21 cellular contexts compared by ENCODE assay signal in the genomic region with DNA sequence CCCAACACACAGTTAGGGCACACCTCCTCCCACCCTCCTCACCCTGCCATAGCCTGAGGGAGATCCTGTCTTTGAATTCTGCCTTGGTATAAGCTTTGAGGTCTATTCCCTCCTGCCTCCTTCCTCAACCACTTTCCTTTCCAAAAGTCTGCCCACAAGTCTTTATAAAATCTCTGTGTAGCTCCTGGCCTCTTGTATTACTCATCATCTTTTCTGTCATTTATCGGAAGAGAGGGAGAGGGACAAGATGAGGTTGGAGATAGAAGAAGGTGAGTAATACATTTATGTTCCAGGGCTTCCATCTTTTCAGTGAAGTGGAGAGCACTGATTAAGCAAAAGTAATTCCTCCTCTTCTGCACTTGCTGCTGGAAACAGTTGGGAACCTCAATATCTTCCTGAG. TPM values are rescaled to one million over a fixed set of nuclear protein-coding genes. Genes with fewer than 3 reads are reported as not detected.
DNase-seq lines count a peak whose midpoint lies in the region; ATAC-seq and TF ChIP-seq lines count a peak whose summit lies in the region.
"Had no signal": no experiment of that assay in that cellular context is flagged by ENCODE, and none has a peak within 500 bp of the region (broad histone marks: within the 10 kb centered on the region; RNA-seq: fewer than 3 reads in every experiment).

No MANE protein-coding gene starts in this region.

- peaks cover 0 to 11% of the 10 kb centered on the region in 2 donors for H3K4me1 ChIP-seq in esophagus (ENCODE audit: control insufficient read depth in 2 of 2, insufficient read depth in 2 of 2, low read length in 1 of 2)
- H3K4me1 ChIP-seq: BLaER1, heart right ventricle had no signal

- H3K27ac ChIP-seq in esophagus (ENCODE audit: low read depth in 2 of 2, low read length in 1 of 2) (peak overlapping the region; percentile 74 to 81), skin epidermis (peak overlapping the region in 16 of 21 experiments; percentile 12 to 84 (median 67))
- H3K27ac ChIP-seq: BLaER1, dorsolateral prefrontal cortex, neutrophil had no signal

- ATAC-seq in esophagus mucosa (no peak), sciatic nerve (no peak)
- ATAC-seq: activated CD8-positive, alpha-beta T cell treated with anti-CD3 and anti-CD28 coated beads, Interleukin-2, amount 10 ng/mL, durations not matched to agents 7 days and 5 days; stimulated activated naive CD8-positive, alpha-beta T cell treated with anti-CD3 and anti-CD28 coated beads, Interleukin-15, Interleukin-2, amounts not matched to agents 100 U/mL and 50 U/mL, for 24 hours had no signal

- H3K27me3 ChIP-seq in esophagus (ENCODE audit: control insufficient read depth in 1 of 2, insufficient read depth in 2 of 2, low read length in 2 of 2) = no peaks in the 10 kb centered on the region
- H3K27me3 ChIP-seq: BLaER1 had no signal

- DNase-seq in EH (ENCODE audit: low read depth) (peak; percentile 15), RPMI7951 (ENCODE audit: low read depth) (peak; percentile 61), foreskin fibroblast (no peak), SK-N-DZ (ENCODE audit: low spot score) (no peak), sciatic nerve (ENCODE audit: low spot score) (no peak)
- DNase-seq: activated CD8-positive, alpha-beta T cell treated with anti-CD3 and anti-CD28 coated beads, Interleukin-2, amount 10 ng/mL, durations not matched to agents 7 days and 5 days; activated effector memory CD4-positive, alpha-beta T cell treated with Interleukin-2 at 50 U/mL for 16 hours; activated naive CD8-positive, alpha-beta T cell treated with anti-CD3 and anti-CD28 coated beads, Interleukin-2, amount 10 ng/mL, durations not matched to agents 7 days and 5 days; activated T-cell treated with anti-CD3 and anti-CD28 coated beads for 4 hours; DMS79; dorsolateral prefrontal cortex; heart right ventricle; KBM-7; NCI-H1436; NCI-H748 treated with DMSO at 0.1 percent for 48 hours; stimulated activated naive CD8-positive, alpha-beta T cell treated with anti-CD3 and anti-CD28 coated beads, Interleukin-15, Interleukin-2, amounts not matched to agents 100 U/mL and 50 U/mL, for 24 hours had no signal

- H3K4me3 ChIP-seq in esophagus (ENCODE audit: low read depth in 1 of 2, low read length in 2 of 2) = no peak overlapping the region
- H3K4me3 ChIP-seq in skin epidermis = no peak overlapping the region
- H3K4me3 ChIP-seq in foreskin fibroblast (ENCODE audit: low read depth in 1 of 2, low read length in 2 of 2) = no peak overlapping the region
- H3K4me3 ChIP-seq: BLaER1, dorsolateral prefrontal cortex, heart right ventricle had no signal

- intact Hi-C loops in sciatic nerve (cut with DNase I) = no loop called here

- TF ChIP-seq CTCF in foreskin fibroblast (IDR thresholded peaks at IDR 0.05; ENCODE audit: low read depth, low read length) = no peak

- no peaks in the 10 kb centered on the region for H3K36me3 ChIP-seq in esophagus (ENCODE audit: control insufficient read depth in 2 of 2, insufficient read depth in 2 of 2, low read length in 1 of 2)
- H3K36me3 ChIP-seq: BLaER1, heart right ventricle, neutrophil had no signal

- WGBS in esophagus, 2 donors = 55 to 65% methylated on average over 1 of the region's 1 CpG

- H3K9me3 ChIP-seq in esophagus (ENCODE audit: control insufficient read depth in 2 of 2, insufficient read depth in 1 of 2, low read depth in 1 of 2, low read length in 1 of 2) = no peaks in the 10 kb centered on the region
- H3K9me3 ChIP-seq: BLaER1, heart right ventricle, neutrophil had no signal

RNA-seq across cellular contexts. Expression of a gene that starts 30.5 kb away (rescaled TPM):
- total RNA-seq in RPMI7951 (2014; rRNA removed; shearing (Covaris generic)) = 52.2 and 66.0 TPM in 2 replicates
- polyA plus RNA-seq in esophagus = 10 to 100 TPM; 19.3 to 27.8 TPM
- total RNA-seq in esophagus mucosa (63.6 TPM), sciatic nerve (109 TPM)
- polyA plus RNA-seq in SK-N-DZ (2014; cell fraction: cytosol; rRNA removed) = 9.6 and 10.4 TPM in 2 replicates
- 15.5 and 16.2 TPM in 2 replicates for polyA plus RNA-seq in SK-N-DZ (2014; cell fraction: nucleus; rRNA removed)

RNA-seq across cellular contexts. Expression of a gene that starts 49.4 kb away (rescaled TPM):
- total RNA-seq in RPMI7951 (2014; rRNA removed; shearing (Covaris generic)) = not detected in 2 replicates
- polyA plus RNA-seq in esophagus = 10 to 100 TPM; 40.4 to 64.5 TPM
- total RNA-seq in esophagus mucosa = 13.5 TPM
- not detected in 2 replicates for polyA plus RNA-seq in SK-N-DZ (2014; cell fraction: cytosol; rRNA removed)
- polyA plus RNA-seq in SK-N-DZ (2014; cell fraction: nucleus; rRNA removed) = not detected in 2 replicates
- total RNA-seq in sciatic nerve = 20.9 TPM
- total RNA-seq: activated CD8-positive, alpha-beta T cell treated with anti-CD3 and anti-CD28 coated beads, Interleukin-2, amount 10 ng/mL, durations not matched to agents 7 days and 5 days; activated naive CD8-positive, alpha-beta T cell treated with anti-CD3 and anti-CD28 coated beads, Interleukin-2, amount 10 ng/mL, durations not matched to agents 7 days and 5 days had no signal

Comparison
In these comparisons a context has a peak if more than half of its experiments do, and no peak if none do; other contexts are left out.
1. DNase-seq: peak in EH (single experiment) and RPMI7951 (single experiment); none in foreskin fibroblast (0 of 2), SK-N-DZ (single experiment) and sciatic nerve (single experiment).
2. RNA of a gene that starts 49.4 kb away (total RNA-seq): 20.9 TPM in sciatic nerve (single experiment) and 13.5 TPM in esophagus mucosa (single experiment); not detected in RPMI7951; every median in the first group is over 10 times any median in the second.